In the genomic region with DNA sequence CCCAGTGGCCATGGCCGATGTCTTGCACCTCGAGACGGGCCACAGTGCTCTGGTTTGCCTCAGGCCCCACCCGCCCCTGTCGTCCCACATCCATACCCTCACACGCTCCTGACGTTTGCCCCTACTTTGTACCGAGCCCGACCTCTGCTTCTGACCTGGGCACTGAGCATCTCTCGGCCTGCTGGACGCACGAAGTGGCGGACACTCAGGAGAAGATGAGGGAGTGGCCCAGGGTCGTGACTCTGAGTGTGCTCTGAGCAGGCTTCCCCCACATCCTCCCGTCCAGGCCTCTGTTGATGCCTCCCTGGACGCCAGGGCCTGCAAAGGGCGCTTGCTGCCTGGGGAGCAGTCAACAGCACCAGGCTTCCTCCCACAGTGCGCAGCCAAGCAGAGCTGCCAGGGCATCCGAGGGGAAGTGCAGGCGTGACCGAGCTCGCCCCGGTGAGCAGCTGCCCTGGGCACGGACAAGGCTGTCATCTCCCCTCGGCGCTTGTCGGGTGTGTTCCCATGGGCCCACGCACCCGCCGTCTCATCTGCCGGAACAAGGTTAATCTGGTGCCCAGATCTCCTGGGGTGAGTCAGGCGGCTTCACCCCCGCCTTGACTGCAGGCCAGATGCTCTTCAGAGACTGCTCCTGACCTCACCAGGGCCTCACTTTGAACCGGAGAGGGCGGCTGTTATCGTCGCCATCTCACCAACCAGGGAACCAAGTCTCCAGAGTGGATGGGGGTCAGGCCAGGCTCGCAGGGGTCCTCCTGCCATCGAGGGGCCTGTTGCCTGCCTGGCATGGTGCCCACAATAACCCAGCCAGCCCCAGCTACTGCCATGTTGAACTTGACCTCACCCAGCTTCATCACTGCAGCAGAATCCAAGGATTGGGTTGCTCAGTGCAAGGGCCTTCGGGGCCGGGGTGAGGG, we compare ENCODE assay signal across 1 cellular context.
TF ChIP-seq lines count a peak whose summit lies in the region.

No MANE protein-coding gene starts in this region.

TF ChIP-seq in H1, 55 proteins besides CTCF, POLR2A, EP300 and RAD21:
- TF ChIP-seq CHD1 (IDR thresholded peaks at IDR 0.05; ENCODE audit: low read depth, low read length) (no peak), JUND (IDR thresholded peaks at IDR 0.05; ENCODE audit: low read length) (no peak), BACH1 (IDR thresholded peaks at IDR 0.05; ENCODE audit: low read length) (no peak), CHD7 (IDR thresholded peaks at IDR 0.05; ENCODE audit: insufficient replicate concordance, low read length) (no peak), NANOG (IDR thresholded peaks at IDR 0.05; ENCODE audit: insufficient read depth, low read depth, low read length, poor library complexity, severe bottlenecking) (no peak), RFX5 (IDR thresholded peaks at IDR 0.05; ENCODE audit: borderline replicate concordance, low read depth, low read length) (no peak), CBX5 (IDR thresholded peaks at IDR 0.05; ENCODE audit: low read depth, low read length) (no peak), SIX5 (IDR thresholded peaks at IDR 0.05; ENCODE audit: low read depth, low read length) (no peak), BCL11A (IDR thresholded peaks at IDR 0.05; ENCODE audit: low read depth in 2 of 2, low read length in 2 of 2) (no peak)
